ENCODE assay signal across 8 cellular contexts in the genomic region with DNA sequence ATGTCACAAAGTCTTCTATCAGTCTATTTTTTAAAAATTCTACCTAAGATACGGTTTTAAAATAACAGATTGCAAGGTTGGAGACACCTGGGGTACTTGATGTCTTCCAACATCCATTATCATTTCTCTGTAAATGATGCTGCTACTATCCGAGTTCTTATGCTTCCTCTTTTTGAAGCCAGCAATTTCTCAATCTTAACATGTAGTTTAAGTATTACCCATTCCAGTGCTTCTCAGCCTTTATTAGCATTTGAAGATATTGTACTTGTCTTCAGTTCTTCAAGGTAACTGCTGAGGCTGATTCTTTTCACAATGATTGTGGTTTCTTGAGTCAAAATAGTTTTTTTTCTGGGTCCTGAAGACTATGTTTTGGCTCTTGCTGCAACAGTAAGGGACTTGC.
A peak's percentile ranks its signal among the peaks of the same experiment; 100 is the strongest.
DNase-seq lines count a peak whose midpoint lies in the region; ATAC-seq lines count a peak whose summit lies in the region.

No MANE protein-coding gene starts in this region.

- peaks cover 18% of the 10 kb centered on the region for H3K27me3 ChIP-seq in neuron (ENCODE audit: insufficient read depth, low read length)
- H3K27me3 ChIP-seq in aorta (ENCODE audit: control insufficient read depth in 1 of 2, insufficient read depth in 2 of 2, low read length in 1 of 2): no peaks in the 10 kb centered on the region

- no peak overlapping the region for H3K27ac ChIP-seq in aorta (ENCODE audit: low read depth in 1 of 2, low read length in 2 of 2)

- DNase-seq in activated naive CD8-positive, alpha-beta T cell treated with anti-CD3 and anti-CD28 coated beads for 36 hours: no peak
- no peak for DNase-seq in dedifferentiated amniotic fluid mesenchymal stem cell (ENCODE audit: extremely low spot score)
- DNase-seq in aorta: no peak

- H3K36me3 ChIP-seq in neuron (ENCODE audit: insufficient read depth, low read length) (no peaks in the 10 kb centered on the region), aorta (ENCODE audit: control insufficient read depth in 1 of 2, insufficient read depth in 2 of 2, low read length in 1 of 2) (no peaks in the 10 kb centered on the region)

- H3K4me3 Mint-ChIP-seq in activated naive CD8-positive, alpha-beta T cell treated with anti-CD3 and anti-CD28 coated beads for 36 hours: peak overlapping the region; percentile 87

- H3K4me3 ChIP-seq in neuron (ENCODE audit: low read length) (peak overlapping the region; percentile 45), aorta (ENCODE audit: low read length in 2 of 2) (no peak overlapping the region)

- H3K9me3 Mint-ChIP-seq in activated naive CD8-positive, alpha-beta T cell treated with anti-CD3 and anti-CD28 coated beads for 36 hours: no peaks in the 10 kb centered on the region

- intact Hi-C loops in aorta (cut with DNase I): loop anchor here (5.0 kb wide), 3 partner anchors 39 to 479 kb away; no protein-coding TSS in a partner anchor

- H3K9me3 ChIP-seq in neuron (ENCODE audit: low read length): no peaks in the 10 kb centered on the region
- H3K9me3 ChIP-seq in aorta (ENCODE audit: control insufficient read depth, low read length): no peaks in the 10 kb centered on the region

- H3K4me1 ChIP-seq in neuron (ENCODE audit: insufficient read depth, low read length) (peaks cover 2% of the 10 kb centered on the region), aorta (ENCODE audit: control insufficient read depth in 1 of 2, insufficient read depth in 2 of 2, low read length in 2 of 2) (no peaks in the 10 kb centered on the region)

- 53 to 70% methylated on average over 2 of the region's 2 CpGs for WGBS in aorta, 2 donors

- peaks cover 18% of the 10 kb centered on the region for H3K4me1 Mint-ChIP-seq in activated naive CD8-positive, alpha-beta T cell treated with anti-CD3 and anti-CD28 coated beads for 36 hours

- H3K36me3 Mint-ChIP-seq in activated naive CD8-positive, alpha-beta T cell treated with anti-CD3 and anti-CD28 coated beads for 36 hours: no peaks in the 10 kb centered on the region

- H3K27ac Mint-ChIP-seq in activated naive CD8-positive, alpha-beta T cell treated with anti-CD3 and anti-CD28 coated beads for 36 hours: no peak overlapping the region

- ATAC-seq in GM18519 (IDR thresholded peaks at IDR 0.05; ENCODE audit: low FRiP score, unreplicated experiment) (peak; percentile 20), HG03469 (IDR thresholded peaks at IDR 0.05; ENCODE audit: unreplicated experiment) (peak; percentile 5), HG02571 (IDR thresholded peaks at IDR 0.05; ENCODE audit: unreplicated experiment) (no peak), aorta (ENCODE audit: low FRiP score) (no peak), HG03139 (IDR thresholded peaks at IDR 0.05; ENCODE audit: unreplicated experiment) (no peak)

- H3K27me3 Mint-ChIP-seq in activated naive CD8-positive, alpha-beta T cell treated with anti-CD3 and anti-CD28 coated beads for 36 hours: peaks cover 13% of the 10 kb centered on the region

- H2AFZ ChIP-seq in neuron (ENCODE audit: low read depth, low read length): peak overlapping the region; percentile 84

Comparison
In these comparisons a context has a peak if more than half of its experiments do, and no peak if none do; other contexts are left out.
1. ATAC-seq: peak in GM18519 (single experiment) and HG03469 (single experiment); none in HG02571 (single experiment), aorta (single experiment) and HG03139 (single experiment).